In the genomic region with DNA sequence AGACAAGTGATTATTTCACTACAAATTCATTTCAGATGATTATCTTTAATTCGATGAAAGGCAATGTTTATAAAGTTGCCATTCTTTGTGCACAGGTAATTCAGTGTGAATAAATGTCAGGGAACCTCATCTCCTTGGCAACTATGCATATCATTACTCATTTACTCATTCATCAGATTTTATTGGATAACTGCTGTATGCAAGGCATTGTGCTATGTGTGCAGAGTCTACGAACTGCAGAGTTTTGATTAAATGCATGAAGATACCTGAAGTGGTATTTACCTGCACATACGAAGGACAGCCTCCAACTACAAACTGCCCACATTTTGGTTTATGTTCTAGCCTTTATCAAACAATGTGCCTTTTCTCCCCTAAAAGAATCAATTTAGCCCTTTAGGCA, we compare ENCODE assay signal across 11 cellular contexts. TPM values are rescaled to one million over a fixed set of nuclear protein-coding genes. Genes with fewer than 3 reads are reported as not detected.
DNase-seq lines count a peak whose midpoint lies in the region; ATAC-seq and TF ChIP-seq lines count a peak whose summit lies in the region.
"Had no signal": no experiment of that assay in that cellular context is flagged by ENCODE, and none has a peak within 500 bp of the region (broad histone marks: within the 10 kb centered on the region; RNA-seq: fewer than 3 reads in every experiment).

No MANE protein-coding gene starts in this region.

- H3K36me3 Mint-ChIP-seq in activated naive CD8-positive, alpha-beta T cell treated with anti-CD3 and anti-CD28 coated beads for 36 hours: no peaks in the 10 kb centered on the region

- peaks cover 9% of the 10 kb centered on the region for H3K4me1 Mint-ChIP-seq in activated naive CD8-positive, alpha-beta T cell treated with anti-CD3 and anti-CD28 coated beads for 36 hours

- no peak overlapping the region for H3K4me3 Mint-ChIP-seq in activated naive CD8-positive, alpha-beta T cell treated with anti-CD3 and anti-CD28 coated beads for 36 hours
- H3K4me3 Mint-ChIP-seq: dendritic cell treated with granulocyte-macrophage colony-stimulating factor and Interleukin-4, amounts not matched to agents 40 ng/mL and 50 ng/mL, for 4 days had no signal

- peaks cover 59% of the 10 kb centered on the region for H3K27me3 Mint-ChIP-seq in activated naive CD8-positive, alpha-beta T cell treated with anti-CD3 and anti-CD28 coated beads for 36 hours

- H3K27ac Mint-ChIP-seq in activated naive CD8-positive, alpha-beta T cell treated with anti-CD3 and anti-CD28 coated beads for 36 hours: no peak overlapping the region
- H3K27ac Mint-ChIP-seq: dendritic cell treated with granulocyte-macrophage colony-stimulating factor and Interleukin-4, amounts not matched to agents 40 ng/mL and 50 ng/mL, for 4 days had no signal

- DNase-seq in ELR (ENCODE audit: low read depth) (peak; percentile 69), RWPE1 (ENCODE audit: low spot score) (no peak), fibroblast of the aortic adventitia (ENCODE audit: low read depth) (peak; percentile 32), renal cortical epithelial cell (ENCODE audit: low read depth) (peak; percentile 46), germinal center (ENCODE audit: low spot score) (no peak), SW480 (ENCODE audit: low spot score) (no peak)
- no peak for DNase-seq in activated naive CD8-positive, alpha-beta T cell treated with anti-CD3 and anti-CD28 coated beads for 36 hours
- DNase-seq: DMS 273 treated with DMSO at 0.1 percent for 48 hours had no signal

- POLR2A ChIA-PET in RWPE1 (lab: Yijun Ruan, JAX; ENCODE audit: low non-redundant PET): interaction anchor here (0.6 kb wide), 1 partner anchor 295 kb away, joined by 3 read pairs; no protein-coding TSS in a partner anchor

- no peak for ATAC-seq in GM21825 (IDR thresholded peaks at IDR 0.05; ENCODE audit: unreplicated experiment)

- CTCF ChIA-PET in RWPE1 (lab: Yijun Ruan, JAX): no interaction called here

- TF ChIP-seq CTCF in RWPE1 (conservative IDR thresholded peaks at IDR 0.05; ENCODE audit: low read depth) (no peak), fibroblast of the aortic adventitia (IDR thresholded peaks at IDR 0.05; ENCODE audit: insufficient read depth, low read length) (no peak)

- H3K9me3 Mint-ChIP-seq in activated naive CD8-positive, alpha-beta T cell treated with anti-CD3 and anti-CD28 coated beads for 36 hours: peaks cover 2% of the 10 kb centered on the region
- H3K9me3 Mint-ChIP-seq: dendritic cell treated with granulocyte-macrophage colony-stimulating factor and Interleukin-4, amounts not matched to agents 40 ng/mL and 50 ng/mL, for 4 days had no signal

- H3K4me3 ChIP-seq in fibroblast of the aortic adventitia (ENCODE audit: low read depth, low read length): peak overlapping the region; percentile 97

- H3K27ac ChIP-seq in RWPE1: peak overlapping the region; percentile 99

RNA-seq across cellular contexts. Expression of a gene that starts 3.5 kb away (rescaled TPM):
- total RNA-seq in fibroblast of the aortic adventitia (ENCODE audit: low replicate concordance) (154 and 321 TPM in 2 replicates), renal cortical epithelial cell (208 and 316 TPM in 2 replicates)
- total RNA-seq in activated naive CD8-positive, alpha-beta T cell treated with anti-CD3 and anti-CD28 coated beads for 36 hours: not detected
- total RNA-seq: activated CD8-positive, alpha-beta memory T cell treated with anti-CD3 and anti-CD28 coated beads for 36 hours had no signal

Comparison
In these comparisons a context has a peak if more than half of its experiments do, and no peak if none do; other contexts are left out.
1. DNase-seq: peak in ELR (single experiment), fibroblast of the aortic adventitia (single experiment) and renal cortical epithelial cell (single experiment); none in RWPE1 (single experiment), germinal center (single experiment), activated naive CD8-positive, alpha-beta T cell treated with anti-CD3 and anti-CD28 coated beads for 36 hours (single experiment) and SW480 (single experiment).
2. RNA of a gene that starts 3.5 kb away (total RNA-seq): 154 to 321 TPM in fibroblast of the aortic adventitia and 208 to 316 TPM in renal cortical epithelial cell; not detected in activated naive CD8-positive, alpha-beta T cell treated with anti-CD3 and anti-CD28 coated beads for 36 hours; every median in the first group is over 100 times any median in the second.